25 cellular contexts compared by ENCODE assay signal in genomic region chr19:44592451-44592890, GRCh38. TPM values are rescaled to one million over a fixed set of nuclear protein-coding genes. Genes with fewer than 3 reads are reported as not detected.
A peak's percentile ranks its signal among the peaks of the same experiment; 100 is the strongest.
DNase-seq lines count a peak whose midpoint lies in the region; ATAC-seq, FAIRE-seq and TF ChIP-seq lines count a peak whose summit lies in the region.
"Had no signal": no experiment of that assay in that cellular context is flagged by ENCODE, and none has a peak within 500 bp of the region (broad histone marks: within the 10 kb centered on the region; RNA-seq: fewer than 3 reads in every experiment).

No MANE protein-coding gene starts in this region.

- H3K36me3 ChIP-seq in CD8-positive, alpha-beta memory T cell (ENCODE audit: insufficient read depth, low read length), result no peaks in the 10 kb centered on the region
- H3K36me3 ChIP-seq in endothelial cell of umbilical vein (ENCODE audit: control insufficient read depth in 2 of 2, extremely low read depth in 1 of 2, insufficient read depth in 2 of 2, low read length in 2 of 2) (no peaks in the 10 kb centered on the region), lung (ENCODE audit: control insufficient read depth in 2 of 2, insufficient read depth in 2 of 2, low read length in 2 of 2) (no peaks in the 10 kb centered on the region)
- H3K36me3 ChIP-seq: ascending aorta, transverse colon had no signal

- H3K9ac ChIP-seq in endothelial cell of umbilical vein (replicated peaks; ENCODE audit: extremely low read depth, insufficient read depth, low read length), result no peak overlapping the region

- H3K79me2 ChIP-seq in endothelial cell of umbilical vein (ENCODE audit: control insufficient read depth, insufficient read depth, low read length), result no peaks in the 10 kb centered on the region

- H2AFZ ChIP-seq in endothelial cell of umbilical vein (ENCODE audit: low read depth, low read length), result no peak overlapping the region

- dilution Hi-C loops in endothelial cell of umbilical vein (cut with MboI; ENCODE audit: extremely low pct_ligation_motif_present, low sequenced_read_pairs), result no loop called here

- POLR2A ChIA-PET in CD8-positive, alpha-beta memory T cell (lab: Charles Lee), result no interaction called here
- POLR2A ChIA-PET in endothelial cell of umbilical vein (lab: Charles Lee), result no interaction called here

- H3K27me3 Mint-ChIP-seq in CD8-positive, alpha-beta memory T cell, result peaks cover 12 to 23% of the 10 kb centered on the region in 2 donors
- H3K27me3 Mint-ChIP-seq in nephron progenitor cell (ENCODE audit: low read depth, poor library complexity), result peaks cover 26% of the 10 kb centered on the region

- DNase-seq in CD8-positive, alpha-beta memory T cell, result no peak
- peak; percentile 74 for DNase-seq in NCI-H226
- no peak for DNase-seq in endothelial cell of umbilical vein (ENCODE audit: low read depth, low spot score)
- DNase-seq in lung (ENCODE audit: low spot score), result no peak
- DNase-seq in NCI-H2081 treated with DMSO at 0.1 percent for 48 hours (lab: John Stamatoyannopoulos, UW), result no peak
- DNase-seq in nephron progenitor cell, result no peak
- no peak for DNase-seq in NCI-H526 (lab: John Stamatoyannopoulos, UW)
- DNase-seq: ACHN; activated CD4-positive, CD25-positive, alpha-beta regulatory T cell treated with anti-CD3 and anti-CD28 coated beads, Interleukin-2, amount 50 U/mL, for 72 hours; activated naive CD4-positive, alpha-beta T cell; CD4-positive, CD25-positive, alpha-beta regulatory T cell; DMS79 treated with DMSO at 0.1 percent for 48 hours; erythroblast; NCI-H146; NCI-H345; psoas muscle; stimulated activated CD4-positive, alpha-beta T cell treated with anti-CD3 and anti-CD28 coated beads, Interleukin-12 subunit alpha, Interleukin-12 subunit beta, amount 100 ng/mL, for 4 hours; stimulated activated naive B cell treated with anti-CD40 and anti-IgM and Interleukin-4, amounts not matched to agents 10 μg/mL and 1 μg/mL and 100 μg/mL, for 72 hours; transverse colon had no signal

- no peak overlapping the region for H3K4me3 ChIP-seq in CD8-positive, alpha-beta memory T cell (ENCODE audit: low read length)
- no peak overlapping the region for H3K4me3 ChIP-seq in endothelial cell of umbilical vein (replicated peaks in 1 of 3; ENCODE audit: insufficient read depth in 1 of 3, low read depth in 1 of 3, low read length in 3 of 3)
- no peak overlapping the region for H3K4me3 ChIP-seq in lung
- H3K4me3 ChIP-seq: ascending aorta, psoas muscle, transverse colon had no signal

- no peak overlapping the region for H3K27ac Mint-ChIP-seq in CD8-positive, alpha-beta memory T cell
- H3K27ac Mint-ChIP-seq in nephron progenitor cell, result no peak overlapping the region
- H3K27ac Mint-ChIP-seq: CD4-positive, CD25-positive, alpha-beta regulatory T cell; memory B cell; nephron; stimulated activated naive B cell treated with anti-CD40 and anti-IgM and Interleukin-4, amounts not matched to agents 10 μg/mL and 1 μg/mL and 100 μg/mL, for 72 hours; T-helper 1 cell treated with Interleukin-12 subunit alpha and Interleukin-12 subunit beta and Interleukin-4 antibody, amounts not matched to agents 30 μg/mL and 1 μg/mL, for 36 hours had no signal

- no peaks in the 10 kb centered on the region for H3K9me3 ChIP-seq in CD8-positive, alpha-beta memory T cell (ENCODE audit: low read length)
- H3K9me3 ChIP-seq in endothelial cell of umbilical vein (replicated peaks; ENCODE audit: control insufficient read depth, insufficient read depth, low read length), result no peaks in the 10 kb centered on the region
- no peaks in the 10 kb centered on the region for H3K9me3 ChIP-seq in lung (ENCODE audit: control insufficient read depth in 2 of 2, insufficient read depth in 1 of 2, low read length in 1 of 2)
- H3K9me3 ChIP-seq: ascending aorta, psoas muscle, transverse colon had no signal

- 44 to 75% methylated on average over 2 of the region's 2 CpGs for WGBS in lung, 2 donors

- no peak for ATAC-seq in lung (ENCODE audit: insufficient read depth, low FRiP score)
- ATAC-seq in HG02623 (IDR thresholded peaks at IDR 0.05; ENCODE audit: unreplicated experiment), result no peak
- ATAC-seq: psoas muscle had no signal

- peak; percentile 33 for FAIRE-seq in endothelial cell of umbilical vein (lab: Jason Lieb, UNC)

- no peak overlapping the region for H3K4me3 Mint-ChIP-seq in CD8-positive, alpha-beta memory T cell
- no peak overlapping the region for H3K4me3 Mint-ChIP-seq in nephron progenitor cell
- H3K4me3 Mint-ChIP-seq: CD4-positive, CD25-positive, alpha-beta regulatory T cell; memory B cell; nephron; stimulated activated naive B cell treated with anti-CD40 and anti-IgM and Interleukin-4, amounts not matched to agents 10 μg/mL and 1 μg/mL and 100 μg/mL, for 72 hours; T-helper 1 cell treated with Interleukin-12 subunit alpha and Interleukin-12 subunit beta and Interleukin-4 antibody, amounts not matched to agents 30 μg/mL and 1 μg/mL, for 36 hours had no signal

- peaks cover 0 to 2% (median 0%) of the 10 kb centered on the region in 3 donors for H3K36me3 Mint-ChIP-seq in CD8-positive, alpha-beta memory T cell
- H3K36me3 Mint-ChIP-seq in nephron progenitor cell (ENCODE audit: low read depth), result no peaks in the 10 kb centered on the region
- H3K36me3 Mint-ChIP-seq: CD4-positive, CD25-positive, alpha-beta regulatory T cell; stimulated activated naive B cell treated with anti-CD40 and anti-IgM and Interleukin-4, amounts not matched to agents 10 μg/mL and 1 μg/mL and 100 μg/mL, for 72 hours had no signal

- intact Hi-C loops in endothelial cell of umbilical vein (cut with micrococcal nuclease), result no loop called here

- H3K9me1 ChIP-seq in endothelial cell of umbilical vein (replicated peaks; ENCODE audit: control insufficient read depth, extremely low read depth, insufficient read depth, low read length), result no peaks in the 10 kb centered on the region

- no TSS peak for BruUV-seq in endothelial cell of umbilical vein (replicated peaks; lab: Mats Ljungman, UMichigan)

- no peaks in the 10 kb centered on the region for H3K4me1 Mint-ChIP-seq in CD8-positive, alpha-beta memory T cell
- no peaks in the 10 kb centered on the region for H3K4me1 Mint-ChIP-seq in nephron progenitor cell
- H3K4me1 Mint-ChIP-seq: CD4-positive, CD25-positive, alpha-beta regulatory T cell; memory B cell; nephron had no signal

- H4K20me1 ChIP-seq in endothelial cell of umbilical vein (replicated peaks; ENCODE audit: control insufficient read depth, extremely low read depth, insufficient read depth, low read length), result no peaks in the 10 kb centered on the region

- H3K27me3 ChIP-seq in CD8-positive, alpha-beta memory T cell (ENCODE audit: insufficient read depth, low read length, poor library complexity, severe bottlenecking), result no peaks in the 10 kb centered on the region
- no peaks in the 10 kb centered on the region for H3K27me3 ChIP-seq in endothelial cell of umbilical vein (ENCODE audit: control insufficient read depth in 2 of 2, insufficient read depth in 2 of 2, low read length in 2 of 2)
- H3K27me3 ChIP-seq in lung (ENCODE audit: control insufficient read depth, insufficient read depth), result no peaks in the 10 kb centered on the region
- H3K27me3 ChIP-seq: ascending aorta, transverse colon had no signal

- TF ChIP-seq CTCF in endothelial cell of umbilical vein (IDR thresholded peaks at IDR 0.05; ENCODE audit: extremely low read depth in 1 of 2, insufficient read depth in 1 of 2, low read depth in 1 of 2, low read length in 2 of 2), result no peak
- TF ChIP-seq CTCF in lung (IDR thresholded peaks at IDR 0.05; ENCODE audit: control extremely low read depth, extremely low read depth), result no peak
- no peak for TF ChIP-seq CTCF in nephron progenitor cell (IDR thresholded peaks at IDR 0.05)

- no peak overlapping the region for H3K4me2 ChIP-seq in endothelial cell of umbilical vein (ENCODE audit: insufficient read depth, low read length)

- CTCF ChIA-PET in CD8-positive, alpha-beta memory T cell (lab: Charles Lee), result no interaction called here
- CTCF ChIA-PET in endothelial cell of umbilical vein (lab: Charles Lee), result interaction anchor here (2.4 to 5.2 kb wide), 2 partner anchors 9 to 22 kb away, joined by 8 to 40 read pairs; no protein-coding TSS in a partner anchor

- peak overlapping the region; percentile 9 for H3K27ac ChIP-seq in CD8-positive, alpha-beta memory T cell (ENCODE audit: low read depth, low read length)
- H3K27ac ChIP-seq in endothelial cell of umbilical vein (ENCODE audit: insufficient read depth, low read depth, low read length) (peak overlapping the region; percentile 30), lung (ENCODE audit: low read depth in 1 of 2, low read length in 1 of 2) (peak overlapping the region; percentile 55 to 63)
- H3K27ac ChIP-seq: ascending aorta, psoas muscle, transverse colon had no signal

- H3K4me1 ChIP-seq in CD8-positive, alpha-beta memory T cell (ENCODE audit: insufficient read depth, low read length), result no peaks in the 10 kb centered on the region
- H3K4me1 ChIP-seq in endothelial cell of umbilical vein (ENCODE audit: control insufficient read depth, extremely low read depth, insufficient read depth, low read length) (peaks cover 34% of the 10 kb centered on the region), lung (ENCODE audit: control insufficient read depth in 2 of 2, insufficient read depth in 2 of 2, low read length in 2 of 2) (peaks cover 5 to 13% of the 10 kb centered on the region in 2 donors)
- H3K4me1 ChIP-seq: ascending aorta had no signal

- no peak for TF ChIP-seq POLR2A in endothelial cell of umbilical vein (IDR thresholded peaks at IDR 0.05; ENCODE audit: low read depth, low read length)

- H3K9me3 Mint-ChIP-seq in CD8-positive, alpha-beta memory T cell, result peaks cover under 1 to 31% (median 8%) of the 10 kb centered on the region in 5 donors
- peaks cover 8% of the 10 kb centered on the region for H3K9me3 Mint-ChIP-seq in nephron progenitor cell
- H3K9me3 Mint-ChIP-seq: nephron had no signal

RNA-seq across cellular contexts. Expression of gene IGSF23, which starts 20.9 kb away (rescaled TPM):
- not detected for total RNA-seq in CD8-positive, alpha-beta memory T cell
- not detected for polyA plus RNA-seq in CD8-positive, alpha-beta memory T cell
- total RNA-seq in endothelial cell of umbilical vein, result 0.35 TPM in 1 of 2 replicates, not detected in the other
- polyA plus RNA-seq in endothelial cell of umbilical vein, result 0.73 and 0.81 TPM in 2 replicates
- polyA plus RNA-seq in endothelial cell of umbilical vein (2011; cell fraction: cytosol; rRNA removed), result 0.58 and 0.59 TPM in 2 replicates
- polyA plus RNA-seq in endothelial cell of umbilical vein (2011; cell fraction: nucleus; rRNA removed), result 0.28 and 0.39 TPM in 2 replicates
- polyA plus RNA-seq in endothelial cell of umbilical vein (2012), result 0.78 and 1.4 TPM in 2 replicates
- polyA minus RNA-seq in endothelial cell of umbilical vein, result 0.42 TPM in 1 of 2 replicates, not detected in the other
- polyA minus RNA-seq in endothelial cell of umbilical vein (2011; cell fraction: cytosol; rRNA and poly(A)+ RNA removed), result not detected
- not detected in 2 replicates for polyA minus RNA-seq in endothelial cell of umbilical vein (2011; cell fraction: nucleus; rRNA and poly(A)+ RNA removed)
- not detected for total RNA-seq in lung
- polyA plus RNA-seq in lung, result not detected
- total RNA-seq: ascending aorta; CD4-positive, CD25-positive, alpha-beta regulatory T cell; LHCN-M2; transverse colon had no signal
- polyA plus RNA-seq: CD4-positive, CD25-positive, alpha-beta regulatory T cell had no signal

RNA-seq across cellular contexts. Expression of gene PVR, which starts 51.2 kb away (rescaled TPM):
- 1 to 10 TPM; 5.2 to 5.3 TPM for total RNA-seq in CD8-positive, alpha-beta memory T cell
- polyA plus RNA-seq in CD8-positive, alpha-beta memory T cell, result 0.56 TPM
- total RNA-seq in endothelial cell of umbilical vein, result 133 and 199 TPM in 2 replicates
- polyA plus RNA-seq in endothelial cell of umbilical vein, result 226 and 276 TPM in 2 replicates
- 186 and 209 TPM in 2 replicates for polyA plus RNA-seq in endothelial cell of umbilical vein (2011; cell fraction: cytosol; rRNA removed)
- polyA plus RNA-seq in endothelial cell of umbilical vein (2011; cell fraction: nucleus; rRNA removed), result 237 and 251 TPM in 2 replicates
- 200 and 203 TPM in 2 replicates for polyA plus RNA-seq in endothelial cell of umbilical vein (2012)
- polyA minus RNA-seq in endothelial cell of umbilical vein, result 236 and 278 TPM in 2 replicates
- 32.5 TPM for polyA minus RNA-seq in endothelial cell of umbilical vein (2011; cell fraction: cytosol; rRNA and poly(A)+ RNA removed)
- 124 and 132 TPM in 2 replicates for polyA minus RNA-seq in endothelial cell of umbilical vein (2011; cell fraction: nucleus; rRNA and poly(A)+ RNA removed)
- 10 to 100 TPM; 26.5 to 46.4 TPM for total RNA-seq in lung
- 10 to 100 TPM; 26.4 to 51.6 TPM for polyA plus RNA-seq in lung

Comparison
In these comparisons a context has a peak if more than half of its experiments do, and no peak if none do; other contexts are left out.
1. H3K27ac ChIP-seq: peak in every context shown above with its lines; median percentile 59 in lung; 30 in endothelial cell of umbilical vein; 9 in CD8-positive, alpha-beta memory T cell.
2. RNA of gene PVR, which starts 51.2 kb away (total RNA-seq): 133 to 199 TPM in endothelial cell of umbilical vein and 26.5 to 46.4 TPM in lung; 5.2 to 5.3 TPM in CD8-positive, alpha-beta memory T cell; every median in the first group is over 4 times any median in the second.